18 cellular contexts compared by ENCODE assay signal in the genomic region with DNA sequence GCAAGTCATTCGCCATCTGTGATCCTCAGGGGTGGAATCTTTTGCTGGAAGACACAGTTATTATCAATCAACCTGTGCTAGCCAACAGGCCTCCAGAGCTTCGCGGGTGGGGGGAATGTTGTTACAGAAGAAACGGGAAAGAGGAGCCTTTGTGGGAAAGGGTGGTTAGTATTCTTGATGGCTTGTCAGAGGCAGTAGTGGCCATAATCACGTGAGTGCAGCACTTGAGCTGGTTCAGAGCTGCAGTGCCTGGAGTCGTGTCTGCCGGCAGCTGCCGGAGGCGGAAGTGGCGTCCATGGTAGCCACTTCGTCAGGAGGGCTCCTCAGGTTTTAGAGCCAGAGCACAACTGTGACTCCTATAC.
DNase-seq lines count a peak whose midpoint lies in the region; ATAC-seq, FAIRE-seq and TF ChIP-seq lines count a peak whose summit lies in the region.
"Had no signal": no experiment of that assay in that cellular context is flagged by ENCODE, and none has a peak within 500 bp of the region (broad histone marks: within the 10 kb centered on the region; RNA-seq: fewer than 3 reads in every experiment).

No MANE protein-coding gene starts in this region.

- H3K4me1 ChIP-seq in astrocyte (ENCODE audit: insufficient read depth, low read length) (peaks cover 3% of the 10 kb centered on the region), tibial artery (no peaks in the 10 kb centered on the region)

- intact Hi-C loops in tibial artery (cut with DNase I; ENCODE audit: low total_unique reads) = no loop called here

- no peak for FAIRE-seq in astrocyte (lab: Jason Lieb, UNC)
- FAIRE-seq: small intestine had no signal

- ATAC-seq in GM18517 (IDR thresholded peaks at IDR 0.05; ENCODE audit: unreplicated experiment) = no peak
- ATAC-seq: stimulated activated memory B cell treated with anti-CD40 and anti-IgM and Interleukin-4, amounts not matched to agents 10 μg/mL and 1 μg/mL and 100 μg/mL, for 72 hours had no signal

- H4K20me1 ChIP-seq in astrocyte (ENCODE audit: insufficient read depth, low read length) = no peaks in the 10 kb centered on the region

- H2AFZ ChIP-seq in astrocyte (ENCODE audit: low read depth, low read length) = peak overlapping the region; percentile 58

- peaks cover under 1% of the 10 kb centered on the region for H3K4me1 Mint-ChIP-seq in astrocyte (ENCODE audit: low read depth, unreplicated experiment)
- H3K4me1 Mint-ChIP-seq: CD14-positive monocyte; stimulated activated memory B cell treated with anti-CD40 and anti-IgM and Interleukin-4, amounts not matched to agents 10 μg/mL and 1 μg/mL and 100 μg/mL, for 72 hours had no signal

- no peaks in the 10 kb centered on the region for H3K9me3 Mint-ChIP-seq in astrocyte (ENCODE audit: unreplicated experiment)
- H3K9me3 Mint-ChIP-seq: activated naive CD4-positive, alpha-beta T cell treated with anti-CD3 and anti-CD28 coated beads for 36 hours; stimulated activated memory B cell treated with anti-CD40 and anti-IgM and Interleukin-4, amounts not matched to agents 10 μg/mL and 1 μg/mL and 100 μg/mL, for 72 hours had no signal

- no peak overlapping the region for H3K27ac Mint-ChIP-seq in astrocyte (ENCODE audit: unreplicated experiment)
- H3K27ac Mint-ChIP-seq: activated naive CD4-positive, alpha-beta T cell treated with anti-CD3 and anti-CD28 coated beads for 36 hours; stimulated activated memory B cell treated with anti-CD40 and anti-IgM and Interleukin-4, amounts not matched to agents 10 μg/mL and 1 μg/mL and 100 μg/mL, for 72 hours had no signal

- no peak for TF ChIP-seq CTCF in astrocyte (IDR thresholded peaks at IDR 0.05; ENCODE audit: insufficient read depth, low read depth, low read length)
- no peak for TF ChIP-seq CTCF in tibial artery (IDR thresholded peaks at IDR 0.05)

- no peak overlapping the region for H3K27ac ChIP-seq in astrocyte (ENCODE audit: low read depth, low read length)
- peak overlapping the region in 1 of 2 donors; percentile 51 for H3K27ac ChIP-seq in tibial artery
- H3K27ac ChIP-seq: 22Rv1, brain microvascular endothelial cell had no signal

- H3K79me2 ChIP-seq in astrocyte (ENCODE audit: insufficient read depth, low read length) = no peaks in the 10 kb centered on the region

- H3K27me3 Mint-ChIP-seq in astrocyte (ENCODE audit: low read depth, unreplicated experiment) = no peaks in the 10 kb centered on the region
- H3K27me3 Mint-ChIP-seq: stimulated activated memory B cell treated with anti-CD40 and anti-IgM and Interleukin-4, amounts not matched to agents 10 μg/mL and 1 μg/mL and 100 μg/mL, for 72 hours had no signal

- H3K27me3 ChIP-seq in astrocyte (ENCODE audit: insufficient read depth, low read length) (no peaks in the 10 kb centered on the region), tibial artery (no peaks in the 10 kb centered on the region)
- H3K27me3 ChIP-seq: brain microvascular endothelial cell had no signal

- H3K36me3 ChIP-seq in astrocyte (ENCODE audit: insufficient read depth, low read length) (no peaks in the 10 kb centered on the region), tibial artery (no peaks in the 10 kb centered on the region)
- H3K36me3 ChIP-seq: brain microvascular endothelial cell had no signal

- no peaks in the 10 kb centered on the region for H3K36me3 Mint-ChIP-seq in astrocyte (ENCODE audit: low read depth, unreplicated experiment)
- H3K36me3 Mint-ChIP-seq: CD14-positive monocyte; stimulated activated memory B cell treated with anti-CD40 and anti-IgM and Interleukin-4, amounts not matched to agents 10 μg/mL and 1 μg/mL and 100 μg/mL, for 72 hours had no signal

- no peak overlapping the region for H3K9ac ChIP-seq in astrocyte (ENCODE audit: low read length)

- DNase-seq in DMS 273 (lab: John Stamatoyannopoulos, UW; ENCODE audit: unreplicated experiment) (peak; percentile 62), DMS 273 treated with DMSO at 0.1 percent for 48 hours (lab: John Stamatoyannopoulos, UW) (no peak), astrocyte (ENCODE audit: low read depth) (no peak), midbrain (lab: John Stamatoyannopoulos, UW) (peak; percentile 46), tibial artery (no peak), MV-4-11 (lab: John Stamatoyannopoulos, UW) (no peak), T-helper 1 cell (no peak)
- DNase-seq: activated CD8-positive, alpha-beta memory T cell treated with anti-CD3 and anti-CD28 coated beads, Interleukin-2, amount 50 U/mL, for 4 hours; activated naive CD4-positive, alpha-beta T cell treated with anti-CD3 and anti-CD28 coated beads for 36 hours; DMS79 treated with DMSO at 0.1 percent for 48 hours; mesendoderm; NCI-H345; small intestine had no signal

- H3K4me3 Mint-ChIP-seq in astrocyte (ENCODE audit: unreplicated experiment) = no peak overlapping the region
- H3K4me3 Mint-ChIP-seq: activated naive CD4-positive, alpha-beta T cell treated with anti-CD3 and anti-CD28 coated beads for 36 hours; CD14-positive monocyte; stimulated activated memory B cell treated with anti-CD40 and anti-IgM and Interleukin-4, amounts not matched to agents 10 μg/mL and 1 μg/mL and 100 μg/mL, for 72 hours had no signal

- H3K4me3 ChIP-seq in astrocyte (ENCODE audit: insufficient read depth, low read depth, low read length) (no peak overlapping the region), tibial artery (peak overlapping the region; percentile 16 to 27)

- no peaks in the 10 kb centered on the region for H3K9me3 ChIP-seq in astrocyte (ENCODE audit: insufficient read depth, low read depth, low read length)
- no peaks in the 10 kb centered on the region for H3K9me3 ChIP-seq in tibial artery

- peak overlapping the region; percentile 41 for H3K4me2 ChIP-seq in astrocyte (ENCODE audit: low read length)

Comparison
In these comparisons a context has a peak if more than half of its experiments do, and no peak if none do; other contexts are left out.
1. DNase-seq: peak in DMS 273 (single experiment) and midbrain (single experiment); none in DMS 273 treated with DMSO at 0.1 percent for 48 hours (single experiment), astrocyte (single experiment), tibial artery (0 of 2), MV-4-11 (single experiment) and T-helper 1 cell (0 of 5).